In the genomic region with DNA sequence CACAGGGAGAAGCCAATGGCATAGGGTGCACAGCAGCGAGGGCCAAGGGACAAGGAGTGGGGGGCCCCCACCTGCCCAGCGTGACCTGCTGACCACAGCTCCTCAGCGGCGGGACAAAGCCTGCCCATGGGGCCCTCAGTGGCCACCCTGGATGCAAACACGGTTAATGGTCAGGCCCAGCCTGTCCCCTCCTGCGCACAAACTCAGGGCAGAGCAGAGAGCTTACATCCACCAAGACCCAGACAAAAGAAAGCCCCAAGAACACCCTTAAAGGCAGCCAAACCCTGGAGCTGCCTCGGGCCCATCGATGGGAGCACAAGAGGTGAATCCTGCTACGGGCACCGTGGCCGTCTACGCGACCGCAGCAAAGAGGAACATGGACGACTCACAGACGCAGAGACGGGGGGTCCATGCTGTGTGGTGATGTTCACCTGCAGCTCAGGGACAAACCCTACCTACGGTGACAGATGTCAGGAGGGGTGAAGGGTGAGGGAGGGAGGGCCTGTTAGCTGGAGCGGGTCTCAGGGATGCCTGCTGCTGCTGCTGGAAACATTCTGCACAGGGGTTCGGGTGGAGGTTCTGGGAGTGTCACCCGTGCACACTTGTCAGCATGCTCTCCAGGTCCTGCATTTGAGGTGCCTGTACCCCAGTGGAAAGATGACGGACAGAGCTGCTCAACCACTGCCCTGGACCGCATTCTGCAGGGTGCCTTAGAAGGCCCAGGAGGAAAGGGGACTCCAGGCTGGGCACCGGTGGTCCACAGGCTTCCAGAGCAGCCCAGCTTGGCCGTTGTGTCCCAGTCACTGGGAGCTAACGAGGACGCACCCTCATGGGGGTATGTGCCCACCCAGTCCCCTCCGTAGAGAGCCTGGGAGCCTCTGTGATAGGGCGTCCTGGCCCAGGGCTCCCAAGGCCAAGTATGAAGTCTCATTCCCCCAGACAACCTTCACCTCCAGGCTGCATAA, we compare ENCODE assay signal across 1 cellular context.
TF ChIP-seq lines count a peak whose summit lies in the region.

No MANE protein-coding gene starts in this region.

TF ChIP-seq in WTC11, 78 proteins besides CTCF, POLR2A, EP300 and RAD21:
- TF ChIP-seq NR2C2 (CRISPR knock-in tag; IDR thresholded peaks at IDR 0.05) (no peak), RELA (CRISPR knock-in tag; IDR thresholded peaks at IDR 0.05; ENCODE audit: borderline replicate concordance) (no peak), NFE2L1 (CRISPR knock-in tag; IDR thresholded peaks at IDR 0.05) (no peak), ESRRA (CRISPR knock-in tag; IDR thresholded peaks at IDR 0.05; ENCODE audit: borderline replicate concordance) (no peak), ZNF232 (CRISPR knock-in tag; IDR thresholded peaks at IDR 0.05) (no peak), ZNF423 (CRISPR knock-in tag; IDR thresholded peaks at IDR 0.05) (no peak), NFATC4 (CRISPR knock-in tag; IDR thresholded peaks at IDR 0.05) (no peak), ATF1 (CRISPR knock-in tag; IDR thresholded peaks at IDR 0.05) (no peak), CREM (CRISPR knock-in tag; IDR thresholded peaks at IDR 0.05) (no peak), GABPB1 (CRISPR knock-in tag; IDR thresholded peaks at IDR 0.05) (no peak), TCF7 (CRISPR knock-in tag; IDR thresholded peaks at IDR 0.05; ENCODE audit: low read depth) (no peak), ZBTB21 (CRISPR knock-in tag; IDR thresholded peaks at IDR 0.05; ENCODE audit: borderline replicate concordance) (no peak), PRDM15 (CRISPR knock-in tag; IDR thresholded peaks at IDR 0.05) (no peak)
- TF ChIP-seq, protein P1, sequence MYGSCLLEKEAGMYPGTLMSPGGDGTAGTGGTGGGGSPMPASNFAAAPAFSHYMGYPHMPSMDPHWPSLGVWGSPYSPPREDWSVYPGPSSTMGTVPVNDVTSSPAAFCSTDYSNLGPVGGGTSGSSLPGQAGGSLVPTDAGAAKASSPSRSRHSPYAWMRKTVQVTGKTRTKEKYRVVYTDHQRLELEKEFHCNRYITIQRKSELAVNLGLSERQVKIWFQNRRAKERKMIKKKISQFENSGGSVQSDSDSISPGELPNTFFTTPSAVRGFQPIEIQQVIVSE (CRISPR knock-in tag; IDR thresholded peaks at IDR 0.05; ENCODE audit: borderline replicate concordance) = no peak
